19 cellular contexts compared by ENCODE assay signal in genomic region chr22:46033256-46034200, GRCh38. TPM values are rescaled to one million over a fixed set of nuclear protein-coding genes. Genes with fewer than 3 reads are reported as not detected.
DNase-seq lines count a peak whose midpoint lies in the region; ATAC-seq, FAIRE-seq and TF ChIP-seq lines count a peak whose summit lies in the region.
"Had no signal": no experiment of that assay in that cellular context is flagged by ENCODE, and none has a peak within 500 bp of the region (broad histone marks: within the 10 kb centered on the region; RNA-seq: fewer than 3 reads in every experiment).

No MANE protein-coding gene starts in this region.

- no peak for FAIRE-seq in K562 (lab: Jason Lieb, UNC)
- FAIRE-seq: A549 had no signal

- H3K27me3 ChIP-seq in K562 (ENCODE audit: control insufficient read depth in 2 of 2, insufficient read depth in 2 of 2, low read length in 2 of 2) (no peaks in the 10 kb centered on the region), uterus (no peaks in the 10 kb centered on the region)

- TF ChIP-seq CTCF in K562 (IDR thresholded peaks at IDR 0.05 in 2 of 3, conservative IDR thresholded peaks at IDR 0.05 in 1 of 3; ENCODE audit: insufficient read depth in 2 of 3, low read depth in 1 of 3, low read length in 3 of 3), result no peak
- no peak for TF ChIP-seq CTCF in uterus (IDR thresholded peaks at IDR 0.05)

- TF ChIP-seq RAD21 in K562 (CRISPR knock-in tag; conservative IDR thresholded peaks at IDR 0.05 in 1 of 2, IDR thresholded peaks at IDR 0.05 in 1 of 2), result no peak

- H4K20me1 ChIP-seq in K562 (replicated peaks; ENCODE audit: control insufficient read depth, insufficient read depth, low read length), result no peaks in the 10 kb centered on the region

- H3K36me3 ChIP-seq in K562 (ENCODE audit: control insufficient read depth, insufficient read depth, low read length), result no peaks in the 10 kb centered on the region
- no peaks in the 10 kb centered on the region for H3K36me3 ChIP-seq in uterus
- H3K36me3 ChIP-seq: left ventricle myocardium inferior, thoracic aorta had no signal

- no peak overlapping the region for H3K4me2 ChIP-seq in K562 (ENCODE audit: insufficient read depth, low read length)
- H3K4me2 ChIP-seq: A549, smooth muscle cell had no signal

- TF ChIP-seq POLR2A in K562 (conservative IDR thresholded peaks at IDR 0.05), result no peak
- no peak for TF ChIP-seq POLR2A in uterus (IDR thresholded peaks at IDR 0.05)

- WGBS in K562 (ENCODE audit: insufficient coverage, low coverage, missing lambda C conversion rate), result 81% methylated on average over 9 of the region's 11 CpGs

- H3K4me1 ChIP-seq in K562 (replicated peaks in 1 of 2; ENCODE audit: control insufficient read depth in 2 of 2, insufficient read depth in 2 of 2, low read length in 2 of 2) (peaks cover 9 to 19% of the 10 kb centered on the region in 2 experiments; a peak in 4 of 5 replicates), uterus (no peaks in the 10 kb centered on the region)

- ATAC-seq in Right ventricle myocardium superior (ENCODE audit: poor library complexity), result no peak
- ATAC-seq in left cardiac atrium, result no peak
- no peak for ATAC-seq in K562
- ATAC-seq in HG03045 (IDR thresholded peaks at IDR 0.05; ENCODE audit: unreplicated experiment), result no peak
- ATAC-seq in GM21717 (IDR thresholded peaks at IDR 0.05; ENCODE audit: unreplicated experiment), result no peak
- ATAC-seq: A549; effector memory CD8-positive, alpha-beta T cell had no signal

- CTCF ChIA-PET in K562 (lab: Yijun Ruan, JAX; ENCODE audit: low intra/inter-chr PET ratio), result no interaction called here

- POLR2A ChIA-PET in K562 (lab: Yijun Ruan, JAX), result interaction anchor here (0.6 to 1.1 kb wide), 2 partner anchors 16 to 19 kb away, joined by 3 to 5 read pairs; no protein-coding TSS in a partner anchor

- intact Hi-C loops in Right ventricle myocardium superior (cut with DNase I) (no loop called here), left cardiac atrium (cut with DNase I) (no loop called here), K562 (cut with micrococcal nuclease) (no loop called here), uterus (cut with DNase I; ENCODE audit: low total_unique reads) (no loop called here)

- no peaks in the 10 kb centered on the region for H3K9me1 ChIP-seq in K562 (ENCODE audit: control insufficient read depth, insufficient read depth, low read length)

- no peak overlapping the region for H3K4me3 ChIP-seq in K562
- H3K4me3 ChIP-seq in uterus, result no peak overlapping the region
- H3K4me3 ChIP-seq: A549, left ventricle myocardium inferior, smooth muscle cell, thoracic aorta had no signal

- in situ Hi-C loops in K562 (cut with MboI), result no loop called here

- no peak overlapping the region for H3K27ac ChIP-seq in K562 (ENCODE audit: extremely low read depth, low read depth, low read length)
- H3K27ac ChIP-seq in uterus, result peak overlapping the region in 1 of 2 donors; percentile 15
- H3K27ac ChIP-seq: left ventricle myocardium inferior had no signal

- no peak for TF ChIP-seq EP300 in K562 (IDR thresholded peaks at IDR 0.05; ENCODE audit: low read length)

- BruUV-seq in K562 (replicated peaks; lab: Mats Ljungman, UMichigan), result no TSS peak

- DNase-seq in Right ventricle myocardium superior, result peak; percentile 11
- no peak for DNase-seq in left cardiac atrium
- no peak for DNase-seq in K562 (ENCODE audit: extremely low read depth in 1 of 4, low spot score in 3 of 4)
- DNase-seq in kidney tubule cell (ENCODE audit: low spot score), result peak; percentile 8
- DNase-seq in uterus, result peak; percentile 12 to 13
- no peak for DNase-seq in germinal center (ENCODE audit: low spot score)
- DNase-seq: activated gamma-delta T cell; effector memory CD8-positive, alpha-beta T cell; NCI-H1436; occipital lobe; OCI-M1; T1000 had no signal

- H3K9me3 ChIP-seq in K562 (replicated peaks; ENCODE audit: control insufficient read depth, insufficient read depth, low read depth, low read length) (no peaks in the 10 kb centered on the region), uterus (no peaks in the 10 kb centered on the region)
- H3K9me3 ChIP-seq: A549, left ventricle myocardium inferior, thoracic aorta had no signal

- H3K79me2 ChIP-seq in K562 (ENCODE audit: control insufficient read depth, insufficient read depth, low read length), result peaks cover 6% of the 10 kb centered on the region; the same call in 2 of the 3 replicates

- no peak overlapping the region for H3K9ac ChIP-seq in K562 (ENCODE audit: insufficient read depth in 1 of 2, low read depth in 2 of 2, low read length in 2 of 2)

- H2AFZ ChIP-seq in K562 (ENCODE audit: low read depth, low read length), result peak overlapping the region; percentile 32; the same call in 1 of the 2 replicates

TF ChIP-seq in K562, 482 proteins besides CTCF, POLR2A, EP300 and RAD21:
- no peak for TF ChIP-seq RB1 (IDR thresholded peaks at IDR 0.05; ENCODE audit: low read depth)
- no peak for TF ChIP-seq MLX (CRISPR knock-in tag; conservative IDR thresholded peaks at IDR 0.05)
- TF ChIP-seq ARHGAP35 (IDR thresholded peaks at IDR 0.05; ENCODE audit: partially characterized antibody), result no peak
- TF ChIP-seq KDM5B (IDR thresholded peaks at IDR 0.05; ENCODE audit: insufficient replicate concordance, low read depth, low read length), result no peak
- no peak for TF ChIP-seq ZNF232 (CRISPR knock-in tag; IDR thresholded peaks at IDR 0.05)
- TF ChIP-seq SNRNP70 (optimal IDR thresholded peaks at IDR 0.05; ENCODE audit: low read depth, low read length), result no peak
- no peak for TF ChIP-seq KLF16 (IDR thresholded peaks at IDR 0.05)
- no peak for TF ChIP-seq CBFB (CRISPR knock-in tag; IDR thresholded peaks at IDR 0.05)
- TF ChIP-seq IRF9 (tag; IDR thresholded peaks at IDR 0.05), result no peak
- no peak for TF ChIP-seq DLX4 (CRISPR knock-in tag; IDR thresholded peaks at IDR 0.05)
- TF ChIP-seq ZEB2 (IDR thresholded peaks at IDR 0.05), result no peak
- no peak for TF ChIP-seq PKNOX1 (IDR thresholded peaks at IDR 0.05)
- TF ChIP-seq DIDO1 (tag; IDR thresholded peaks at IDR 0.05; ENCODE audit: low read depth), result no peak
- TF ChIP-seq RFX7 (CRISPR knock-in tag; IDR thresholded peaks at IDR 0.05), result no peak

RNA-seq across cellular contexts. Expression of gene WNT7B, which starts 56.6 kb away (rescaled TPM):
- total RNA-seq in Right ventricle myocardium superior (not detected), left cardiac atrium (not detected), K562 (2014; rRNA removed) (not detected in 2 replicates), K562 (2014; rRNA removed; fragmentation: Illumina TruSeq; extraction: Trizol) (not detected in 2 replicates), K562 (2015; rRNA removed; fragmentation: Illumina TruSeq; extraction: Trizol) (not detected in 2 replicates), K562 (2021) (not detected in 2 replicates), uterus (under 1 TPM in 1 of 4 donors, not detected in 3; 0.41 TPM)
- not detected in 2 replicates for total RNA-seq in K562 (2011; cell fraction: chromatin; rRNA removed; ENCODE audit: low replicate concordance)
- not detected in 2 replicates for total RNA-seq in K562 (2011; cell fraction: nucleolus; rRNA removed)
- total RNA-seq in K562 (2011; cell fraction: nucleoplasm; rRNA removed), result not detected in 2 replicates
- polyA plus RNA-seq in K562 (2011; rRNA removed) (not detected in 2 replicates), K562 (2014; fragmentation: Illumina TruSeq; extraction: Trizol) (not detected in 2 replicates), K562 (2014; fragmentation: Nextera tagmentation; extraction: Ambion mirVana) (not detected), K562 (2014; rRNA removed) (not detected in 2 replicates)
- polyA plus RNA-seq in K562 (2011; cell fraction: cytosol; rRNA removed), result not detected in 2 replicates
- polyA plus RNA-seq in K562 (2011; cell fraction: nucleus; rRNA removed), result not detected in 2 replicates
- polyA plus RNA-seq in K562 (2012), result not detected in 2 replicates
- not detected in 2 replicates for polyA minus RNA-seq in K562 (2011; rRNA and poly(A)+ RNA removed)
- not detected in 2 replicates for polyA minus RNA-seq in K562 (2011; cell fraction: cytosol; rRNA and poly(A)+ RNA removed)
- not detected in 2 replicates for polyA minus RNA-seq in K562 (2011; cell fraction: nucleus; rRNA and poly(A)+ RNA removed)
- total RNA-seq: left ventricle myocardium inferior, SK-MEL-5, thoracic aorta had no signal

Comparison
In these comparisons a context has a peak if more than half of its experiments do, and no peak if none do; other contexts are left out.
1. DNase-seq: peak in Right ventricle myocardium superior (single experiment), kidney tubule cell (single experiment) and uterus (2 of 2); none in left cardiac atrium (single experiment), K562 (0 of 4) and germinal center (single experiment).